29 cellular contexts compared by ENCODE assay signal in the genomic region with DNA sequence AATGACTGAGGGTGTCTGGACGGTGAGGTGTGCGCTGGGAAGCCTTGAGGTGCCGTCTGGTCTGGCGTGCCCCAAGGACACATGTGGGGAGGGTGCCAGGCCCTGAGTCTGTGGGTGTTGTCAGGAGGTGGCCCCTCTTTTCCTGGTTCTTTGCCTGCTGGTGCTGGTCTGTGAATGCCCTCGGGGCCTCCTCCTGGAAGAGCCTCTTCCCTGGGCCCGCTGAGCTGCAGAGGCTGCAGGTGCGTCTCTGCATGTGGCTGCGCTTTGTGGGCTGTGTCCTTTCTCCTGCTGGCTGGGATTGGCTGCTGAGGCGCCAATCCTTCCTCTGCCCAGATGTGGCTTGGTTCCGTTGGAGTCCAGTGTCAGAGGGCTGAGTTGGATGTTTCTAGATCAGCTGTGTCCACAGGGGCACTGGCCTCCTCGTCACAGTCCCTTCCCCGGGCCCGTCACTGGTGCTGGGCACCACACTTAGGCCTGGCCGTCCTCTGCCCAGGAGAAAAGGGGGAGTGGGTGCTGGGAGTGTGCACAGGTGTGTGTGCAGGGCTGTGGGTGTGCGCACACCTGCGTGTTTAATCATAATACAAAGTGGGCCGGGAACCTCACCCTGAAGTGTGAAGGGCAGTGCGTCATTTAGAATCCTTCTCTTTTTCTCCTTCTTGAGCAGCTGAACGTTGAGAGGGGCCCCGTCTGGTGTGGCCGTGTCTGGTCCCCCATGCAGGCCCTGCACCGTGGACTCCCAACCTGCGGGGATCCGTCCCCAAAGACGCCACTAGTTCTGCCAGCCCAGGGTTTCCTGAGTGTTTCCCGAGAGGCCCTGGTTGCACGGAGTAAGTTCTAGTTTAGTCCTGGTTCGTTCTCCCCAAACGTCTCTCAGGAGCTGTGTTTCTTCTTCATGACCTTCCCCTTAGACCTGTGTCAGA. TPM values are rescaled to one million over a fixed set of nuclear protein-coding genes. Genes with fewer than 3 reads are reported as not detected.
DNase-seq lines count a peak whose midpoint lies in the region; ATAC-seq and TF ChIP-seq lines count a peak whose summit lies in the region.
"Had no signal": no experiment of that assay in that cellular context is flagged by ENCODE, and none has a peak within 500 bp of the region (broad histone marks: within the 10 kb centered on the region; RNA-seq: fewer than 3 reads in every experiment).

No MANE protein-coding gene starts in this region.

- BruUV-seq in A673 (replicated peaks; lab: Mats Ljungman, UMichigan) = no TSS peak

- no peak for ATAC-seq in stimulated activated memory B cell treated with anti-CD40 and anti-IgM and Interleukin-4, amounts not matched to agents 10 μg/mL and 1 μg/mL and 100 μg/mL, for 72 hours
- ATAC-seq: esophagus mucosa; foreskin keratinocyte; naive thymus-derived CD4-positive, alpha-beta T cell had no signal

- H3K4me3 Mint-ChIP-seq in CD14-positive monocyte (no peak overlapping the region), neural crest cell (no peak overlapping the region)
- H3K4me3 Mint-ChIP-seq in stimulated activated memory B cell treated with anti-CD40 and anti-IgM and Interleukin-4, amounts not matched to agents 10 μg/mL and 1 μg/mL and 100 μg/mL, for 72 hours = no peak overlapping the region
- H3K4me3 Mint-ChIP-seq: brain; CD4-positive, alpha-beta T cell; HFFc6; naive thymus-derived CD4-positive, alpha-beta T cell had no signal

- H3K36me3 Mint-ChIP-seq in CD14-positive monocyte = peaks cover 0 to 3% of the 10 kb centered on the region in 2 donors
- no peaks in the 10 kb centered on the region for H3K36me3 Mint-ChIP-seq in neural crest cell (ENCODE audit: low read depth)
- H3K36me3 Mint-ChIP-seq in stimulated activated memory B cell treated with anti-CD40 and anti-IgM and Interleukin-4, amounts not matched to agents 10 μg/mL and 1 μg/mL and 100 μg/mL, for 72 hours = peaks cover 26% of the 10 kb centered on the region
- H3K36me3 Mint-ChIP-seq: brain had no signal

- POLR2A ChIA-PET in A673 (lab: Charles Lee; ENCODE audit: low non-redundant PET) = no interaction called here

- intact Hi-C loops in A673 (cut with micrococcal nuclease; ENCODE audit: unreplicated experiment) (no loop called here), CD14-positive monocyte (cut with micrococcal nuclease) (no loop called here)

- H3K9me3 ChIP-seq in A673 (ENCODE audit: low read depth, low read length, poor library complexity, severe bottlenecking) (no peaks in the 10 kb centered on the region), WERI-Rb-1 (ENCODE audit: severe bottlenecking) (no peaks in the 10 kb centered on the region)
- H3K9me3 ChIP-seq: right atrium auricular region, SJCRH30, thyroid gland had no signal

- DNase-seq in A673 (ENCODE audit: low spot score) (no peak), CD14-positive monocyte (ENCODE audit: low spot score) (peak; percentile 38), WERI-Rb-1 (no peak), neural crest cell (ENCODE audit: low read depth, low spot score) (no peak), GM10266 (ENCODE audit: extremely low spot score) (no peak), globus pallidus (ENCODE audit: low spot score) (no peak), GM19240 (ENCODE audit: insufficient read length, low spot score) (no peak)
- DNase-seq: activated CD8-positive, alpha-beta memory T cell treated with anti-CD3 and anti-CD28 coated beads, Interleukin-2, amount 50 U/mL, for 4 hours; activated effector memory CD4-positive, alpha-beta T cell treated with Interleukin-2 at 50 U/mL for 16 hours; effector memory CD4-positive, alpha-beta T cell; foreskin keratinocyte; HFFc6; naive thymus-derived CD4-positive, alpha-beta T cell; NCI-H1105; NCI-H2171; NCI-H526; SJCRH30; stimulated activated CD4-positive, alpha-beta T cell treated with anti-CD3 and anti-CD28 coated beads, Interleukin-12 subunit alpha, Interleukin-12 subunit beta, amount 100 ng/mL, for 4 hours; stimulated activated CD4-positive, alpha-beta T cell treated with anti-CD3 and anti-CD28 coated beads, Interleukin-4, amount 100 ng/mL, for 24 hours; stimulated activated naive CD4-positive, alpha-beta T cell treated with Interleukin-2 at 50 U/mL for 16 hours; T-helper 1 cell; thyroid gland had no signal

- H3K27me3 ChIP-seq in A673 (replicated peaks; ENCODE audit: insufficient read depth, low read depth, low read length, poor library complexity) (no peaks in the 10 kb centered on the region), WERI-Rb-1 (ENCODE audit: insufficient read depth, low read depth, severe bottlenecking) (no peaks in the 10 kb centered on the region)
- H3K27me3 ChIP-seq: right atrium auricular region, SJCRH30, thyroid gland had no signal

- H3K4me1 Mint-ChIP-seq in CD14-positive monocyte (peaks cover 2% of the 10 kb centered on the region), neural crest cell (peaks cover 8% of the 10 kb centered on the region)
- peaks cover 16% of the 10 kb centered on the region for H3K4me1 Mint-ChIP-seq in stimulated activated memory B cell treated with anti-CD40 and anti-IgM and Interleukin-4, amounts not matched to agents 10 μg/mL and 1 μg/mL and 100 μg/mL, for 72 hours

- H3K27ac ChIP-seq in A673 (ENCODE audit: low read depth, low read length, poor library complexity, severe bottlenecking) (peak overlapping the region; percentile 30), WERI-Rb-1 (peak overlapping the region; percentile 37)
- H3K27ac ChIP-seq: foreskin keratinocyte, right atrium auricular region, SJCRH30, thyroid gland had no signal

- H3K27me3 Mint-ChIP-seq in CD14-positive monocyte (ENCODE audit: low read depth in 3 of 3) (peaks cover 0 to 26% (median 9%) of the 10 kb centered on the region in 3 donors), neural crest cell (ENCODE audit: low read depth) (peaks cover 8% of the 10 kb centered on the region)
- no peaks in the 10 kb centered on the region for H3K27me3 Mint-ChIP-seq in stimulated activated memory B cell treated with anti-CD40 and anti-IgM and Interleukin-4, amounts not matched to agents 10 μg/mL and 1 μg/mL and 100 μg/mL, for 72 hours
- H3K27me3 Mint-ChIP-seq: CD4-positive, alpha-beta T cell; naive thymus-derived CD4-positive, alpha-beta T cell had no signal

- H3K36me3 ChIP-seq in A673 (ENCODE audit: insufficient read depth, low read length, poor library complexity, severe bottlenecking) = peaks cover 3% of the 10 kb centered on the region
- H3K36me3 ChIP-seq in WERI-Rb-1 = no peaks in the 10 kb centered on the region; the same call in none of the 2 replicates
- H3K36me3 ChIP-seq: right atrium auricular region, SJCRH30, thyroid gland had no signal

- no peak for TF ChIP-seq CTCF in A673 (conservative IDR thresholded peaks at IDR 0.05; ENCODE audit: low read depth, low read length)
- TF ChIP-seq CTCF in CD14-positive monocyte (IDR thresholded peaks at IDR 0.05) = no peak
- no peak for TF ChIP-seq CTCF in WERI-Rb-1 (IDR thresholded peaks at IDR 0.05; ENCODE audit: low read depth, low read length)
- no peak for TF ChIP-seq CTCF in neural crest cell (conservative IDR thresholded peaks at IDR 0.05)
- no peak for TF ChIP-seq CTCF in GM10266 (IDR thresholded peaks at IDR 0.05; ENCODE audit: control insufficient read depth, insufficient read depth, low read depth, missing control alignments)

- H3K4me3 ChIP-seq in A673 (ENCODE audit: low read depth, low read length, poor library complexity, severe bottlenecking) (no peak overlapping the region), WERI-Rb-1 (ENCODE audit: low read depth, low read length) (no peak overlapping the region)
- H3K4me3 ChIP-seq: right atrium auricular region, SJCRH30, thyroid gland had no signal

- H3K27ac Mint-ChIP-seq in CD14-positive monocyte (no peak overlapping the region), neural crest cell (ENCODE audit: unreplicated experiment) (peak overlapping the region; percentile 71)
- no peak overlapping the region for H3K27ac Mint-ChIP-seq in stimulated activated memory B cell treated with anti-CD40 and anti-IgM and Interleukin-4, amounts not matched to agents 10 μg/mL and 1 μg/mL and 100 μg/mL, for 72 hours
- H3K27ac Mint-ChIP-seq: CD4-positive, alpha-beta T cell; HFFc6; naive thymus-derived CD4-positive, alpha-beta T cell had no signal

- H3K9me3 Mint-ChIP-seq in CD14-positive monocyte (peaks cover 0 to 19% (median 4%) of the 10 kb centered on the region in 7 donors), neural crest cell (no peaks in the 10 kb centered on the region)
- no peaks in the 10 kb centered on the region for H3K9me3 Mint-ChIP-seq in stimulated activated memory B cell treated with anti-CD40 and anti-IgM and Interleukin-4, amounts not matched to agents 10 μg/mL and 1 μg/mL and 100 μg/mL, for 72 hours
- H3K9me3 Mint-ChIP-seq: CD4-positive, alpha-beta T cell; HFFc6; naive thymus-derived CD4-positive, alpha-beta T cell had no signal

- no peaks in the 10 kb centered on the region for H3K4me1 ChIP-seq in A673 (ENCODE audit: insufficient read depth, low read length, poor library complexity, severe bottlenecking)

- CTCF ChIA-PET in A673 (lab: Charles Lee) = no interaction called here

RNA-seq across cellular contexts. Expression of gene RTP5, which starts 35.5 kb away (rescaled TPM):
- total RNA-seq in A673 (2021) = 0.20 TPM in 1 of 2 replicates, not detected in the other
- polyA plus RNA-seq in CD14-positive monocyte = not detected
- not detected in 2 replicates for total RNA-seq in neural crest cell
- total RNA-seq: esophagus mucosa, foreskin keratinocyte, HFFc6, M059J, osteocyte, right atrium auricular region, SJCRH30 had no signal
- polyA plus RNA-seq: foreskin keratinocyte; naive thymus-derived CD4-positive, alpha-beta T cell had no signal

RNA-seq across cellular contexts. Expression of gene PDCD1, which starts 46.4 kb away (rescaled TPM):
- 0.34 and 0.35 TPM in 2 replicates for total RNA-seq in A673 (2021)
- under 1 TPM in 1 of 2 donors, not detected in 1; 0.08 TPM for polyA plus RNA-seq in CD14-positive monocyte
- total RNA-seq in neural crest cell = not detected in 2 replicates
- total RNA-seq: foreskin keratinocyte, HFFc6, M059J, osteocyte had no signal
- polyA plus RNA-seq: foreskin keratinocyte had no signal
